In genomic region chr1:5597171-5597864, GRCh38 we compare ENCODE assay signal across 16 cellular contexts.
DNase-seq lines count a peak whose midpoint lies in the region; TF ChIP-seq lines count a peak whose summit lies in the region.
"Had no signal": no experiment of that assay in that cellular context is flagged by ENCODE, and none has a peak within 500 bp of the region (broad histone marks: within the 10 kb centered on the region; RNA-seq: fewer than 3 reads in every experiment).

No MANE protein-coding gene starts in this region.

- H3K4me3 Mint-ChIP-seq in endodermal cell (no peak overlapping the region), mesothelial cell of epicardium (peak overlapping the region; percentile 20)

- no peak for TF ChIP-seq EP300 in stomach (IDR thresholded peaks at IDR 0.05)

- H3K4me1 Mint-ChIP-seq in endodermal cell (peaks cover 36% of the 10 kb centered on the region), mesothelial cell of epicardium (peaks cover 66% of the 10 kb centered on the region)

- 93 to 94% methylated on average over 7 to 14 of the region's 14 CpGs for WGBS in endodermal cell (ENCODE audit: insufficient coverage in 1 of 2, insufficient read length in 1 of 2), 2 experiments
- WGBS in stomach, 5 donors = 42 to 64% (median 46%) methylated on average over 14 of the region's 14 CpGs

- intact Hi-C loops in stomach (cut with DNase I; ENCODE audit: low total_unique reads) = no loop called here

- H3K27me3 Mint-ChIP-seq in endodermal cell (ENCODE audit: insufficient read depth) (peaks cover 13% of the 10 kb centered on the region), mesothelial cell of epicardium (ENCODE audit: low read depth) (no peaks in the 10 kb centered on the region)

- peak; percentile 18 for DNase-seq in activated CD8-positive, alpha-beta memory T cell treated with anti-CD3 and anti-CD28 coated beads, Interleukin-2, amount 50 U/mL, for 48 hours
- no peak for DNase-seq in activated CD8-positive, alpha-beta memory T cell treated with anti-CD3 and anti-CD28 coated beads, Interleukin-2, amount 50 U/mL, for 4 hours
- DNase-seq in endodermal cell = peak; percentile 40
- peak in 1 of 2 experiments; percentile 67 for DNase-seq in mesothelial cell of epicardium (ENCODE audit: low spot score in 2 of 2, unreplicated experiment in 2 of 2)
- peak; percentile 31 for DNase-seq in stomach
- no peak for DNase-seq in SW 1271 (lab: John Stamatoyannopoulos, UW)
- DNase-seq in NCI-H1694 (lab: John Stamatoyannopoulos, UW) = no peak
- no peak for DNase-seq in GDM1 (lab: John Stamatoyannopoulos, UW)
- DNase-seq: activated CD4-positive, alpha-beta T cell treated with anti-CD3 and anti-CD28 coated beads for 4 hours; midbrain; NCI-H1092 treated with DMSO at 0.1 percent for 48 hours; NCI-H2081; RPMI8226 had no signal

- H3K4me3 ChIP-seq in endodermal cell (ENCODE audit: low read length) (no peak overlapping the region), stomach (no peak overlapping the region)
- H3K4me3 ChIP-seq: adrenal gland, gastroesophageal sphincter had no signal

- H3K27ac Mint-ChIP-seq in endodermal cell (peak overlapping the region; percentile 26), mesothelial cell of epicardium (peak overlapping the region; percentile 94)

- H3K9ac ChIP-seq in endodermal cell (ENCODE audit: extremely low read depth, low read length, poor library complexity, severe bottlenecking) = no peak overlapping the region

- no peak for TF ChIP-seq POLR2A in stomach (IDR thresholded peaks at IDR 0.05)

- H3K27me3 ChIP-seq in endodermal cell (ENCODE audit: control insufficient read depth, insufficient read depth, low read length, poor library complexity, severe bottlenecking) (no peaks in the 10 kb centered on the region), stomach (peaks cover 0 to 24% (median 0%) of the 10 kb centered on the region in 3 donors)

- H3K4me1 ChIP-seq in endodermal cell (ENCODE audit: control insufficient read depth, insufficient read depth, low read length) = no peaks in the 10 kb centered on the region
- peaks cover 0 to 23% (median 17%) of the 10 kb centered on the region in 4 donors for H3K4me1 ChIP-seq in stomach
- H3K4me1 ChIP-seq: adrenal gland had no signal

- H3K27ac ChIP-seq in endodermal cell (ENCODE audit: low read depth, low read length) = no peak overlapping the region
- no peak overlapping the region for H3K27ac ChIP-seq in stomach
- H3K27ac ChIP-seq: adrenal gland, epithelial cell of prostate, gastroesophageal sphincter had no signal

- H3K36me3 ChIP-seq in endodermal cell (ENCODE audit: control insufficient read depth, insufficient read depth, low read length) (no peaks in the 10 kb centered on the region), stomach (no peaks in the 10 kb centered on the region)
- H3K36me3 ChIP-seq: adrenal gland, gastroesophageal sphincter had no signal

- H3K36me3 Mint-ChIP-seq in endodermal cell (ENCODE audit: low read depth) (no peaks in the 10 kb centered on the region), mesothelial cell of epicardium (no peaks in the 10 kb centered on the region)

- no peaks in the 10 kb centered on the region for H3K9me3 Mint-ChIP-seq in endodermal cell
- H3K9me3 Mint-ChIP-seq in mesothelial cell of epicardium = no peaks in the 10 kb centered on the region

- H3K9me3 ChIP-seq in endodermal cell (ENCODE audit: control insufficient read depth, low read length) (no peaks in the 10 kb centered on the region), stomach (peaks cover 0 to 7% (median 1%) of the 10 kb centered on the region in 4 donors)
- H3K9me3 ChIP-seq: adrenal gland had no signal

- TF ChIP-seq CTCF in endodermal cell (conservative IDR thresholded peaks at IDR 0.05) (no peak), mesothelial cell of epicardium (IDR thresholded peaks at IDR 0.05; ENCODE audit: unreplicated experiment) (no peak), stomach (IDR thresholded peaks at IDR 0.05) (no peak)

Comparison
In these comparisons a context has a peak if more than half of its experiments do, and no peak if none do; other contexts are left out.
1. DNase-seq: peak in activated CD8-positive, alpha-beta memory T cell treated with anti-CD3 and anti-CD28 coated beads, Interleukin-2, amount 50 U/mL, for 48 hours (single experiment), endodermal cell (single experiment) and stomach (single experiment); none in activated CD8-positive, alpha-beta memory T cell treated with anti-CD3 and anti-CD28 coated beads, Interleukin-2, amount 50 U/mL, for 4 hours (single experiment), SW 1271 (0 of 2), NCI-H1694 (single experiment) and GDM1 (single experiment).